8 cellular contexts compared by ENCODE assay signal in the genomic region with DNA sequence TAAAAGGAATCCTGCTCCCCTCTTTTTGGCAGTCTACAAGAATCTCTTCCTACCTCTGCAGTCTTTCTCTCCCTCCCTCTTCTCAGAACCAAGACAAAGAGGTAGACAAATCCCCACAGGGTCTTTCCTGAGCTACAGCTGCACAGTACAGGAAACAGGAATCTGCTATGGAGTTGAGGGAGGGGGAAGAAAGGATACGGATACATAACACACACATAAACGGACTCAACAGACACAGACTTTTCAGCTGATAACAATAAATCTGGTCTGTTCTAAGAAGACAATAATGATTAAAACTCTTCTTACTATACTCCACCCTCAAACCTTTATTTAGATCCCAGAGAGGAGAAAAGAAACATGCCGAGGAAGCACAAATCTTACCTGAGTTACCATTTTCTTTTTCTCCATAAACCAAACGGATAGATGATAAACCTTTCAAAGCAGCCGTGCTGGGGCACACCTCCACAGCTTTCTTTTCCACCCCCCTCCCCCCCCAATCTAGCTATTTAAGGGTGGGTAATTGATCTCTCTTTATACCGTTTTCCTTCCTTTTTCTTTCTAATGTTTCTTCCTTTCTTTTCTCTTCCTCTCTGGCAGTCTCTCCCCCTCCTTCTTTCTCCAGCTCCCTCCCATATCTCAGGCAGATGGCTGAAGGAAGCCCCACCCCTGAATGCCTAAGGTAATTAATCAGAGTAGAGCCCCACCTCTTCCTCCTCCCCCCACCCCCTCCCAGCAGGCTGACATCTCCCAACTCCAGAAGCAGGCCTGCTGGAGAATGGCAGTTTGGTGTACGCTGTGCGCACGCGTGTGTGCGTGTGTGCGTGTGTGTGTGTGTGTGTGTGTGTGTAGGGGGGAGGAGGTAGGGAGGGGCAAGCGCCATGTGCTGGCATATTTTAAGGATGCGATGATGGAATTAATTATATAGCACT.
DNase-seq lines count a peak whose midpoint lies in the region; ATAC-seq and TF ChIP-seq lines count a peak whose summit lies in the region.

No MANE protein-coding gene starts in this region.

- H3K27me3 ChIP-seq in foreskin keratinocyte: no peaks in the 10 kb centered on the region

- H3K4me3 Mint-ChIP-seq in neural crest cell: peak overlapping the region; percentile 94

- ATAC-seq in foreskin keratinocyte (peak; percentile 91), GM19324 (IDR thresholded peaks at IDR 0.05; ENCODE audit: low FRiP score, unreplicated experiment) (no peak), GM18502 (IDR thresholded peaks at IDR 0.05; ENCODE audit: poor library complexity, unreplicated experiment) (no peak)

- H3K27ac Mint-ChIP-seq in neural crest cell (ENCODE audit: unreplicated experiment): peak overlapping the region; percentile 90

- peak; percentile 97 for DNase-seq in G401 (ENCODE audit: low spot score)
- peak; percentile 74 to 83 for DNase-seq in NCI-H187 (lab: John Stamatoyannopoulos, UW)
- DNase-seq in UCSD-AML1 (lab: John Stamatoyannopoulos, UW; ENCODE audit: unreplicated experiment): peak; percentile 61
- peak; percentile 95 to 97 for DNase-seq in foreskin keratinocyte
- peak; percentile 64 for DNase-seq in neural crest cell (ENCODE audit: low read depth, low spot score)
- DNase-seq in germinal center (ENCODE audit: low spot score): no peak

- H3K36me3 Mint-ChIP-seq in neural crest cell (ENCODE audit: low read depth): no peaks in the 10 kb centered on the region

- H3K4me1 Mint-ChIP-seq in neural crest cell: peaks cover 57% of the 10 kb centered on the region

- H3K27me3 Mint-ChIP-seq in neural crest cell (ENCODE audit: low read depth): no peaks in the 10 kb centered on the region

- peak overlapping the region; percentile 76 for H3K27ac ChIP-seq in foreskin keratinocyte

- H3K4me1 ChIP-seq in foreskin keratinocyte: peaks cover 20% of the 10 kb centered on the region

- no peaks in the 10 kb centered on the region for H3K9me3 Mint-ChIP-seq in neural crest cell

- TF ChIP-seq CTCF in foreskin keratinocyte (conservative IDR thresholded peaks at IDR 0.05) (peak; percentile 5), neural crest cell (conservative IDR thresholded peaks at IDR 0.05) (no peak)

- in situ Hi-C loops in G401 (cut with HindIII; ENCODE audit: low sequenced_read_pairs): loop anchor here (5.0 kb wide), 1 partner anchor 43 kb away; no protein-coding TSS in a partner anchor
